ENCODE assay signal across 24 cellular contexts in genomic region chr19:30322641-30323320, GRCh38. TPM values are rescaled to one million over a fixed set of nuclear protein-coding genes. Genes with fewer than 3 reads are reported as not detected.
DNase-seq lines count a peak whose midpoint lies in the region; ATAC-seq and TF ChIP-seq lines count a peak whose summit lies in the region.
"Had no signal": no experiment of that assay in that cellular context is flagged by ENCODE, and none has a peak within 500 bp of the region (broad histone marks: within the 10 kb centered on the region; RNA-seq: fewer than 3 reads in every experiment).

No MANE protein-coding gene starts in this region.

- no peaks in the 10 kb centered on the region for H3K79me1 ChIP-seq in neuronal stem cell (ENCODE audit: low read depth, low read length)

- peaks cover 4% of the 10 kb centered on the region for H3K27me3 Mint-ChIP-seq in type B pancreatic cell

- no peaks in the 10 kb centered on the region for H3K27me3 ChIP-seq in neuronal stem cell (ENCODE audit: control insufficient read depth in 3 of 3, insufficient read depth in 3 of 3, low read depth in 1 of 3, low read length in 3 of 3)
- H3K27me3 ChIP-seq: BE2C; BLaER1 treated with 17β-estradiol and CSF1 and Interleukin-3, amounts not matched to agents 10 nM and 100 nM had no signal

- no peaks in the 10 kb centered on the region for H3K36me3 ChIP-seq in neuronal stem cell (replicated peaks in 1 of 2; ENCODE audit: control insufficient read depth in 2 of 2, insufficient read depth in 2 of 2, low read length in 2 of 2)
- H3K36me3 ChIP-seq: BE2C; BLaER1 treated with 17β-estradiol and CSF1 and Interleukin-3, amounts not matched to agents 10 nM and 100 nM; HAP-1 had no signal

- no peak overlapping the region for H2BK5ac ChIP-seq in neuronal stem cell (ENCODE audit: low read length)

- no peaks in the 10 kb centered on the region for H3K36me3 Mint-ChIP-seq in type B pancreatic cell
- H3K36me3 Mint-ChIP-seq: CD14-positive monocyte; CD8-positive, alpha-beta memory T cell had no signal

- no peak overlapping the region for H4K91ac ChIP-seq in neuronal stem cell (ENCODE audit: low read depth, low read length, poor library complexity)

- H3K18ac ChIP-seq in neuronal stem cell (ENCODE audit: low read length): peak overlapping the region; percentile 57

- H3K14ac ChIP-seq in neuronal stem cell (ENCODE audit: low read length): peak overlapping the region; percentile 47

- no peak overlapping the region for H3K4me2 ChIP-seq in neuronal stem cell (ENCODE audit: insufficient read depth, low read length, poor library complexity, severe bottlenecking)
- H3K4me2 ChIP-seq: A549; BLaER1 treated with 17β-estradiol and CSF1 and Interleukin-3, amounts not matched to agents 10 nM and 100 nM; GM23338 had no signal

- TF ChIP-seq CTCF in coronary artery (IDR thresholded peaks at IDR 0.05) (no peak), type B pancreatic cell (conservative IDR thresholded peaks at IDR 0.05) (no peak)

- H2BK120ac ChIP-seq in neuronal stem cell (ENCODE audit: low read depth, low read length): peak overlapping the region; percentile 48

- H3K4me1 Mint-ChIP-seq in type B pancreatic cell (ENCODE audit: unreplicated experiment): peaks cover 15% of the 10 kb centered on the region
- H3K4me1 Mint-ChIP-seq: CD14-positive monocyte; CD8-positive, alpha-beta memory T cell had no signal

- peak overlapping the region; percentile 90 for H3K23ac ChIP-seq in neuronal stem cell (ENCODE audit: low read depth, low read length, poor library complexity)

- peak overlapping the region; percentile 77 for H2AK5ac ChIP-seq in neuronal stem cell (ENCODE audit: low read depth, low read length)

- no peak overlapping the region for H2BK15ac ChIP-seq in neuronal stem cell (ENCODE audit: low read length)

- H3K9ac ChIP-seq in neuronal stem cell (ENCODE audit: low read depth, low read length, poor library complexity): no peak overlapping the region
- H3K9ac ChIP-seq: BLaER1 treated with 17β-estradiol and CSF1 and Interleukin-3, amounts not matched to agents 10 nM and 100 nM had no signal

- peaks cover 0 to 5% of the 10 kb centered on the region in 2 donors for H3K4me1 ChIP-seq in neuronal stem cell (ENCODE audit: control insufficient read depth in 2 of 2, insufficient read depth in 1 of 2, low read depth in 1 of 2, low read length in 2 of 2)
- H3K4me1 ChIP-seq: A549; BE2C; BLaER1 treated with 17β-estradiol and CSF1 and Interleukin-3, amounts not matched to agents 10 nM and 100 nM had no signal

- no peaks in the 10 kb centered on the region for H3K9me3 Mint-ChIP-seq in type B pancreatic cell
- H3K9me3 Mint-ChIP-seq: CD4-positive, alpha-beta T cell; CD8-positive, alpha-beta memory T cell; GM23338 had no signal

- no CpG with 5 or more reads among the region's 6 CpGs for WGBS in neuronal stem cell (ENCODE audit: extremely low coverage in 2 of 2, insufficient read length in 2 of 2, insufficient replicate concordance in 1 of 2), 2 donors

- H3K4me3 Mint-ChIP-seq in type B pancreatic cell: no peak overlapping the region
- H3K4me3 Mint-ChIP-seq: CD14-positive monocyte; CD4-positive, alpha-beta T cell; CD8-positive, alpha-beta memory T cell; GM23338; HFFc6 had no signal

- H3K27ac ChIP-seq in coronary artery: no peak overlapping the region
- H3K27ac ChIP-seq in neuronal stem cell (replicated peaks; ENCODE audit: low read length): no peak overlapping the region
- no peak overlapping the region for H3K27ac ChIP-seq in caudate nucleus (ENCODE audit: low read depth, low read length)
- H3K27ac ChIP-seq: A549; BLaER1 treated with 17β-estradiol and CSF1 and Interleukin-3, amounts not matched to agents 10 nM and 100 nM had no signal

- no peak overlapping the region for H4K8ac ChIP-seq in neuronal stem cell (ENCODE audit: low read depth, low read length)

- no peak overlapping the region for H2BK12ac ChIP-seq in neuronal stem cell (ENCODE audit: low read length)

- H3K4me3 ChIP-seq in coronary artery (no peak overlapping the region), neuronal stem cell (ENCODE audit: low read length in 2 of 2) (no peak overlapping the region)
- H3K4me3 ChIP-seq: A549; BLaER1 treated with 17β-estradiol and CSF1 and Interleukin-3, amounts not matched to agents 10 nM and 100 nM; GM12878; GM23338; HAP-1 had no signal

- no peaks in the 10 kb centered on the region for H3K9me3 ChIP-seq in neuronal stem cell (replicated peaks in 1 of 2; ENCODE audit: control insufficient read depth in 2 of 2, insufficient read depth in 1 of 2, low read depth in 1 of 2, low read length in 2 of 2)
- H3K9me3 ChIP-seq: A549; BE2C; BLaER1 treated with 17β-estradiol and CSF1 and Interleukin-3, amounts not matched to agents 10 nM and 100 nM; HAP-1 had no signal

- DNase-seq in coronary artery (ENCODE audit: low spot score) (peak; percentile 33), left lobe of liver (ENCODE audit: low spot score) (peak; percentile 19), neuronal stem cell (ENCODE audit: low spot score) (no peak), type B pancreatic cell (ENCODE audit: extremely low spot score, unreplicated experiment) (peak; percentile 55), caudate nucleus (lab: John Stamatoyannopoulos, UW) (no peak)
- DNase-seq: 8988T; ACHN; AML-193; BE2C; CD4-positive, alpha-beta T cell; CD8-positive, alpha-beta memory T cell; DMS 273 treated with DMSO at 0.1 percent for 48 hours; DMS79; EL; GDM1; HFFc6 had no signal

- no peak overlapping the region for H3K4ac ChIP-seq in neuronal stem cell (ENCODE audit: low read length)

- H3K27ac Mint-ChIP-seq in type B pancreatic cell: no peak overlapping the region
- H3K27ac Mint-ChIP-seq: CD14-positive monocyte; CD4-positive, alpha-beta T cell; CD8-positive, alpha-beta memory T cell; GM23338; HFFc6 had no signal

- no peak for ATAC-seq in left lobe of liver
- no peak for ATAC-seq in HG03159 (IDR thresholded peaks at IDR 0.05; ENCODE audit: unreplicated experiment)
- no peak for ATAC-seq in HG03460 (IDR thresholded peaks at IDR 0.05; ENCODE audit: unreplicated experiment)
- ATAC-seq: A549, GM12878, GM23338 had no signal

- no peak overlapping the region for H2AFZ ChIP-seq in neuronal stem cell (ENCODE audit: low read length)
- H2AFZ ChIP-seq: GM23338 had no signal

RNA-seq across cellular contexts. Expression of gene ZNF536, which starts 49.4 kb away (rescaled TPM):
- total RNA-seq in left lobe of liver (not detected), type B pancreatic cell (ENCODE audit: low replicate concordance) (0.57 and 9.2 TPM in 2 replicates)
- polyA plus RNA-seq in neuronal stem cell (2013, experiment 1 of 2): 0.35 TPM
- polyA plus RNA-seq in neuronal stem cell (2013, experiment 2 of 2): 0.44 TPM
- total RNA-seq: CD4-positive, alpha-beta T cell; CD8-positive, alpha-beta memory T cell; GM12878; HFFc6 had no signal
- polyA plus RNA-seq: A549; CD14-positive monocyte; CD8-positive, alpha-beta memory T cell; GM12878; GM23338 had no signal

Comparison
In these comparisons a context has a peak if more than half of its experiments do, and no peak if none do; other contexts are left out.
1. DNase-seq: peak in coronary artery (single experiment), left lobe of liver (single experiment) and type B pancreatic cell (single experiment); none in neuronal stem cell (single experiment) and caudate nucleus (0 of 61).